12 cellular contexts compared by ENCODE assay signal in genomic region chr10:44020322-44021111, GRCh38.
DNase-seq lines count a peak whose midpoint lies in the region; ATAC-seq, FAIRE-seq and TF ChIP-seq lines count a peak whose summit lies in the region.
"Had no signal": no experiment of that assay in that cellular context is flagged by ENCODE, and none has a peak within 500 bp of the region (broad histone marks: within the 10 kb centered on the region; RNA-seq: fewer than 3 reads in every experiment).

No MANE protein-coding gene starts in this region.

- H3K9me3 Mint-ChIP-seq in Calu3 (ENCODE audit: low read depth, unreplicated experiment), result no peaks in the 10 kb centered on the region
- H3K9me3 Mint-ChIP-seq: activated T-cell treated with anti-CD3 and anti-CD28 coated beads, Interleukin-2, amount 50 U/mL, for 4 hours had no signal

- DNase-seq in GM12892 (ENCODE audit: insufficient read length) (no peak), left cardiac atrium (no peak), SW480 (ENCODE audit: low spot score) (no peak), Calu3 (no peak)
- no peak for DNase-seq in activated T-cell treated with anti-CD3 and anti-CD28 coated beads, Interleukin-2, amount 50 U/mL, for 48 hours
- DNase-seq in stimulated activated CD4-positive, alpha-beta T cell treated with anti-CD3 and anti-CD28 coated beads, Interleukin-4, amount 100 ng/mL, for 4 hours, result no peak
- DNase-seq: activated T-cell treated with anti-CD3 and anti-CD28 coated beads, Interleukin-2, amount 50 U/mL, for 4 hours; DMS79; hippocampal formation; upper lobe of left lung had no signal

- peaks cover 13% of the 10 kb centered on the region for H3K27me3 Mint-ChIP-seq in Calu3 (ENCODE audit: unreplicated experiment)

- TF ChIP-seq POLR2A in GM12892 (IDR thresholded peaks at IDR 0.05; ENCODE audit: low read depth, low read length), result no peak

- CTCF ChIA-PET in Calu3 (lab: Charles Lee), result no interaction called here

- H3K4me1 Mint-ChIP-seq in Calu3 (ENCODE audit: low read depth, unreplicated experiment), result no peaks in the 10 kb centered on the region

- no peak for TF ChIP-seq CTCF in Calu3 (IDR thresholded peaks at IDR 0.05; ENCODE audit: unreplicated experiment)

- peak; percentile 55 for ATAC-seq in GM21381 (IDR thresholded peaks at IDR 0.05; ENCODE audit: unreplicated experiment)
- peak; percentile 50 for ATAC-seq in HG03108 (IDR thresholded peaks at IDR 0.05; ENCODE audit: unreplicated experiment)
- ATAC-seq in left cardiac atrium, result peak; percentile 67 to 71
- ATAC-seq: activated T-cell treated with anti-CD3 and anti-CD28 coated beads, Interleukin-2, amount 50 U/mL, for 4 hours had no signal

- no peaks in the 10 kb centered on the region for H3K36me3 Mint-ChIP-seq in Calu3 (ENCODE audit: insufficient read depth, unreplicated experiment)

- peak; percentile 54 for FAIRE-seq in GM12892 (lab: Jason Lieb, UNC)

- H3K4me3 Mint-ChIP-seq in Calu3 (ENCODE audit: low read depth, unreplicated experiment), result no peak overlapping the region
- H3K4me3 Mint-ChIP-seq: activated T-cell treated with anti-CD3 and anti-CD28 coated beads, Interleukin-2, amount 50 U/mL, for 4 hours had no signal

- intact Hi-C loops in left cardiac atrium (cut with DNase I) (no loop called here), Calu3 (cut with micrococcal nuclease; ENCODE audit: unreplicated experiment) (no loop called here)

- BruUV-seq in Calu3 (replicated peaks; lab: Mats Ljungman, UMichigan), result no TSS peak

- H3K27ac Mint-ChIP-seq in Calu3 (ENCODE audit: unreplicated experiment), result no peak overlapping the region
